ENCODE assay signal across 8 cellular contexts in the genomic region with DNA sequence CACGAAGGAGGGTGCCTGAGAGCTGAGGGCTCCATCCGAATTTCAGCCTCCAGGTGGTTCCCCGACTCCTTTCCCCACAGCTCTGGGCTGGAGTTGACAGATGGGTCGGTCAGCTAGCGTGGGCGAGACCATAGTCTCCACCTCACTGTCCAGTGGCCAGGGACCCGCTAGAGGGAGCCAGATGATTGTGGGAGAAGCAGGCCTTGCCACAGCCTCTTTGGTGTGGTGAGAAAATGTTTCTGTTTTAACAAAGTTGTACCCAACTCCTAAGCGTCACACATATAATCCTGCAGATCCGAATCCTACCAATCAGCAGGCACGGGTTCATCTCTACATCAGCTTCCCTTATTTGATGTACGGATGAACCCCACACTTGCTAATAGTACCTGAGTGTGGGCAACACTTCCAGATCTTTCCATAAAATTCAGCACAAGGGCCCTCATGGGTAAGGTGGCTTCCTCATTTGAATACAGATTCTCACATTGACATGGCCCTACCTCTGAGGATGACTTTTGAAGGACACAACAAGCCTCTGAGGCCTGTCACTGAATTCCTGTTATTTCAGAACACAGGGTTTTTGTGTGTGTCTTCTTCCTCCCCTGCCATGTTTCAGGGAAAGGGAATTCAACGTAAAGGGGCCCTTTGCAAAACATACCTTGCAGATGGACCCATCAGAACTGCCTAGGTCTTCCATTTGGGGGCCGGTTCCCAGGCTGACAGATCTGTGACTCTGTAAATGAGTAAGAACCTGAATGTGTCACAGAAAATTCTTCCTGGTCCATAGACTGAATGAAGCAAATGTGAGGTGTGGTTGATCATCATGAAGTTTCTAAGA.
DNase-seq lines count a peak whose midpoint lies in the region; ATAC-seq, FAIRE-seq and TF ChIP-seq lines count a peak whose summit lies in the region.

No MANE protein-coding gene starts in this region.

- peaks cover 26% of the 10 kb centered on the region for H3K36me3 ChIP-seq in OCI-LY3 (replicated peaks; ENCODE audit: low read depth, low read length)

- H3K27ac ChIP-seq in HL-60 (replicated peaks) (no peak overlapping the region), OCI-LY3 (ENCODE audit: low read length) (peak overlapping the region; percentile 100)

- peaks cover 41% of the 10 kb centered on the region for H3K79me2 ChIP-seq in OCI-LY3 (ENCODE audit: low read length)

- no peaks in the 10 kb centered on the region for H3K27me3 ChIP-seq in HL-60 (ENCODE audit: insufficient read depth, poor library complexity, severe bottlenecking)
- H3K27me3 ChIP-seq in OCI-LY3 (ENCODE audit: low read depth, low read length) = no peaks in the 10 kb centered on the region

- no peaks in the 10 kb centered on the region for H3K9me3 Mint-ChIP-seq in nephron progenitor cell

- no peak overlapping the region for H3K4me3 Mint-ChIP-seq in nephron progenitor cell

- no peak for FAIRE-seq in D721Med (lab: Jason Lieb, UNC)

- H3K9ac ChIP-seq in OCI-LY3 (ENCODE audit: low read length) = peak overlapping the region; percentile 95

- H3K4me3 ChIP-seq in HL-60 (replicated peaks; ENCODE audit: insufficient read depth, low read length) (no peak overlapping the region), OCI-LY3 (ENCODE audit: low read length) (peak overlapping the region; percentile 42; the same call in 1 of the 2 replicates)

- no peaks in the 10 kb centered on the region for H3K9me3 ChIP-seq in OCI-LY3 (ENCODE audit: insufficient read depth, low read length)

- no peak overlapping the region for H3K27ac Mint-ChIP-seq in nephron progenitor cell

- H4K20me1 ChIP-seq in OCI-LY3 (ENCODE audit: insufficient read depth, low read length) = no peaks in the 10 kb centered on the region

- no peak overlapping the region for H2AFZ ChIP-seq in OCI-LY3 (ENCODE audit: low read depth, low read length)

- peaks cover 99% of the 10 kb centered on the region for H3K4me1 ChIP-seq in OCI-LY3 (ENCODE audit: low read length)

- no peaks in the 10 kb centered on the region for H3K36me3 Mint-ChIP-seq in nephron progenitor cell (ENCODE audit: low read depth)

- peaks cover 57% of the 10 kb centered on the region for H3K4me1 Mint-ChIP-seq in nephron progenitor cell

- peak overlapping the region; percentile 53 for H3K4me2 ChIP-seq in OCI-LY3 (ENCODE audit: low read length)

- DNase-seq in D721Med (ENCODE audit: insufficient read length, low spot score) = peak; percentile 83
- peak in 1 of 2 experiments; percentile 72 for DNase-seq in HL-60 (ENCODE audit: low read depth in 1 of 2, low spot score in 1 of 2)
- DNase-seq in activated T-cell treated with anti-CD3 and anti-CD28 coated beads for 48 hours (ENCODE audit: low read depth) = peak; percentile 80
- peak; percentile 62 for DNase-seq in fibroblast of gingiva (ENCODE audit: low read depth)
- peak; percentile 85 for DNase-seq in nephron progenitor cell
- DNase-seq in stimulated activated naive CD8-positive, alpha-beta T cell treated with anti-CD3 and anti-CD28 coated beads, Interleukin-15, Interleukin-2, amounts not matched to agents 100 U/mL and 50 U/mL, for 24 hours = peak; percentile 88

- peak; percentile 46 for ATAC-seq in GM21367 (IDR thresholded peaks at IDR 0.05; ENCODE audit: unreplicated experiment)
- ATAC-seq in stimulated activated naive CD8-positive, alpha-beta T cell treated with anti-CD3 and anti-CD28 coated beads, Interleukin-15, Interleukin-2, amounts not matched to agents 100 U/mL and 50 U/mL, for 24 hours = peak; percentile 71

- peak; percentile 73 for TF ChIP-seq CTCF in D721Med (IDR thresholded peaks at IDR 0.05; ENCODE audit: insufficient read depth, missing control alignments)
- peak; percentile 95 for TF ChIP-seq CTCF in HL-60 (IDR thresholded peaks at IDR 0.05; ENCODE audit: insufficient read depth, low read length)
- TF ChIP-seq CTCF in OCI-LY3 (IDR thresholded peaks at IDR 0.05; ENCODE audit: low read depth, low read length) = peak; percentile 87
- peak; percentile 89 for TF ChIP-seq CTCF in nephron progenitor cell (IDR thresholded peaks at IDR 0.05)

- peaks cover 8% of the 10 kb centered on the region for H3K27me3 Mint-ChIP-seq in nephron progenitor cell (ENCODE audit: low read depth, poor library complexity)
